Comparison of ENCODE assay signal across 25 cellular contexts in genomic region chr1:97071163-97071562, GRCh38.
"Had no signal": no experiment of that assay in that cellular context is flagged by ENCODE, and none has a peak within 500 bp of the region (broad histone marks: within the 10 kb centered on the region; RNA-seq: fewer than 3 reads in every experiment).

No MANE protein-coding gene starts in this region.

- H3K4me3 ChIP-seq: cardiac muscle cell, SJCRH30 had no signal

- H3K9me3 ChIP-seq: SJCRH30 had no signal

- H3K27me3 ChIP-seq: brain microvascular endothelial cell, cardiac muscle cell, SJCRH30 had no signal

- ATAC-seq: activated CD4-positive, alpha-beta T cell treated with anti-CD3 and anti-CD28 coated beads for 36 hours; activated T-helper 17 cell treated with anti-CD3 and anti-CD28 coated beads, Interleukin-2, amount 50 U/mL, for 72 hours; Panc1 had no signal

- H3K4me2 ChIP-seq: KMS-11 had no signal

- DNase-seq: activated CD4-positive, alpha-beta memory T cell treated with anti-CD3 and anti-CD28 coated beads, Interleukin-2, amount 10 ng/mL, durations not matched to agents 7 days and 5 days; activated CD4-positive, alpha-beta T cell treated with anti-CD3 and anti-CD28 coated beads for 36 hours; activated CD4-positive, alpha-beta T cell treated with anti-CD3 and anti-CD28 coated beads, Interleukin-2, amount 50 U/mL, for 1 hour; activated gamma-delta T cell; activated naive CD4-positive, alpha-beta T cell treated with anti-CD3 and anti-CD28 coated beads, Interleukin-2, amount 10 ng/mL, durations not matched to agents 7 days and 5 days; activated naive CD8-positive, alpha-beta T cell treated with anti-CD3 and anti-CD28 coated beads for 36 hours; activated T-cell treated with anti-CD3 and anti-CD28 coated beads for 4 hours; activated T-cell treated with anti-CD3 and anti-CD28 coated beads, Interleukin-2, amount 50 U/mL, for 48 hours; brain microvascular endothelial cell; NCI-H1092; NCI-H1417; NCI-H1930; NCI-H2171; NCI-H2227 treated with DMSO at 0.1 percent for 48 hours; NCI-H446 treated with DMSO at 0.1 percent for 48 hours; NCI-H524 treated with DMSO at 0.1 percent for 48 hours; Right ventricle myocardium superior; RPMI8226; SJCRH30; T-helper 9 cell had no signal

- H3K36me3 ChIP-seq: brain microvascular endothelial cell, cardiac muscle cell, SJCRH30 had no signal

- H3K27ac ChIP-seq: brain microvascular endothelial cell, cardiac muscle cell, KMS-11, SJCRH30, VCaP had no signal

- H3K9ac ChIP-seq: KMS-11 had no signal
